ENCODE assay signal across 15 cellular contexts in the genomic region with DNA sequence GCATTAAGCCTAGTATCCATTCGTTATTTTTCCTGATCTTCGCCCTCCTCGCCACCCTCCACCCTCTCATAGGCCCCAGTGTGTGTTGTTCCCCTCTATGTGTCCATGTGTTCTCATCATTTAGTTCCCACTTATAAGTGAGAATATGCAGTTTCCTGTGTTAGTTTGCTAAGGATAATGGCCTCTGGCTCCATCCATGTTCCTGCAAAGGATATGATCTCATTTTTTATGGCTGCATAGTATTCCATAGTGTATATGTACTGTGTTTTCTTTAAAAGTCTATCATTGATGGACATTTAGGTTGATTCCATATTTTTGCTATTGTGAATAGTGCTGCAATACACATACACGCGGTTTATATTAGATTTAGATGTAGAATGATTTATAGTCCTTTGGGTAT. TPM values are rescaled to one million over a fixed set of nuclear protein-coding genes. Genes with fewer than 3 reads are reported as not detected.
"Had no signal": no experiment of that assay in that cellular context is flagged by ENCODE, and none has a peak within 500 bp of the region (broad histone marks: within the 10 kb centered on the region; RNA-seq: fewer than 3 reads in every experiment).

No MANE protein-coding gene starts in this region.

RNA-seq across cellular contexts. Expression of a gene that starts 6.1 kb away (rescaled TPM):
- total RNA-seq: subcutaneous adipose tissue, suprapubic skin, temporal lobe, thyroid gland, tibial nerve, transverse colon, upper lobe of left lung, upper lobe of right lung, ureter, urinary bladder, uterus, vagina had no signal
- polyA plus RNA-seq: urinary bladder had no signal

RNA-seq across cellular contexts. Expression of a gene that starts 14.9 kb away (rescaled TPM):
- total RNA-seq: temporal lobe, thoracic aorta, thyroid gland, tibial nerve, transverse colon, upper lobe of right lung, urinary bladder, uterus had no signal

RNA-seq across cellular contexts. Expression of a gene that starts 27.2 kb away (rescaled TPM):
- total RNA-seq: stomach, subcutaneous adipose tissue, suprapubic skin, temporal lobe, testis, thoracic aorta, thyroid gland, tibial nerve, transverse colon, upper lobe of left lung, upper lobe of right lung, ureter, urinary bladder, uterus, vagina had no signal
- polyA plus RNA-seq: stomach, urinary bladder had no signal
